Comparison of ENCODE assay signal across 20 cellular contexts in the genomic region with DNA sequence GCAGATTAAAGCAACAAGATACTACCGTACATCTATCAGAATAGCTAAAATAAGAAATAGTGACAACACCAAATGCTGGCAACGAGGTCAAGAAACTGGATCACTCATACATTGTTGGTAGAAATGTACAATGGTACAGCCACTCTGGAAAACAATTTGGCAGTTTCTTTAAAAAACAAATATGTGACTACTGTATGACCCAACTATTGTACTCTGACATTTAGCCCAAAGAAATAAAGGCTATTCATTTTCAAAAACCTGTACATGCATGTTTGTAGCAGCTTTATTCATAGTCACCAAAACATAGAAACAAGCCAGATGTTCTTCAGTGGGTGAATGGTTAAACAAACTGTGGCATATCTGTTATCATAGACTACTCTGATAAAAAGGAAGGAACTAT.
"Had no signal": no experiment of that assay in that cellular context is flagged by ENCODE, and none has a peak within 500 bp of the region (broad histone marks: within the 10 kb centered on the region; RNA-seq: fewer than 3 reads in every experiment).

No MANE protein-coding gene starts in this region.

- H3K4me3 ChIP-seq: coronary artery, esophagus squamous epithelium, hepatocyte, lower lobe of right lung, pancreas, spleen, thoracic aorta, upper lobe of left lung had no signal

- DNase-seq: activated CD4-positive, alpha-beta T cell treated with anti-CD3 and anti-CD28 coated beads for 36 hours; activated CD4-positive, alpha-beta T cell treated with anti-CD3 and anti-CD28 coated beads, Interleukin-2, amount 50 U/mL, for 48 hours; activated naive CD4-positive, alpha-beta T cell treated with Interleukin-2 at 50 U/mL for 16 hours; activated naive CD8-positive, alpha-beta T cell treated with anti-CD3 and anti-CD28 coated beads, Interleukin-2, amount 50 U/mL, for 24 hours; anterior cingulate cortex; brain microvascular endothelial cell; esophagus squamous epithelium; lower lobe of right lung; natural killer cell; pancreas; spleen; stimulated activated naive B cell treated with anti-CD40 and anti-IgM and Interleukin-4, amounts not matched to agents 10 μg/mL and 1 μg/mL and 100 μg/mL, for 72 hours; SW 1271; upper lobe of left lung had no signal

- H3K9me3 ChIP-seq: esophagus squamous epithelium, lower lobe of right lung, pancreas, spleen, thoracic aorta, upper lobe of left lung had no signal

- H3K36me3 ChIP-seq: brain microvascular endothelial cell, lower lobe of right lung, pancreas, thoracic aorta, upper lobe of left lung had no signal

- H3K4me3 Mint-ChIP-seq: activated CD4-positive, alpha-beta T cell treated with anti-CD3 and anti-CD28 coated beads for 36 hours; activated naive CD8-positive, alpha-beta T cell treated with anti-CD3 and anti-CD28 coated beads, Interleukin-2, amount 50 U/mL, for 24 hours; central memory CD8-positive, alpha-beta T cell; natural killer cell; stimulated activated naive B cell treated with anti-CD40 and anti-IgM and Interleukin-4, amounts not matched to agents 10 μg/mL and 1 μg/mL and 100 μg/mL, for 72 hours; T-helper 2 cell treated with Interferon-gamma antibody and Interleukin-4, amounts not matched to agents 5 μg/mL and 100 μg/mL, for 36 hours; WTC11 had no signal

- ATAC-seq: activated CD4-positive, alpha-beta T cell treated with anti-CD3 and anti-CD28 coated beads for 36 hours; activated naive CD8-positive, alpha-beta T cell treated with anti-CD3 and anti-CD28 coated beads, Interleukin-2, amount 50 U/mL, for 24 hours; lower lobe of right lung; natural killer cell; pancreas; stimulated activated naive B cell treated with anti-CD40 and anti-IgM and Interleukin-4, amounts not matched to agents 10 μg/mL and 1 μg/mL and 100 μg/mL, for 72 hours; WTC11 had no signal

- H3K9me3 Mint-ChIP-seq: activated naive CD8-positive, alpha-beta T cell treated with anti-CD3 and anti-CD28 coated beads, Interleukin-2, amount 50 U/mL, for 24 hours; central memory CD8-positive, alpha-beta T cell; natural killer cell; stimulated activated naive B cell treated with anti-CD40 and anti-IgM and Interleukin-4, amounts not matched to agents 10 μg/mL and 1 μg/mL and 100 μg/mL, for 72 hours; T-helper 2 cell treated with Interferon-gamma antibody and Interleukin-4, amounts not matched to agents 5 μg/mL and 100 μg/mL, for 36 hours; WTC11 had no signal

- H3K4me1 ChIP-seq: upper lobe of left lung had no signal

- H2AFZ ChIP-seq: hepatocyte had no signal

- H3K27ac ChIP-seq: brain microvascular endothelial cell, coronary artery, hepatocyte, lower lobe of right lung, spleen, thoracic aorta, upper lobe of left lung had no signal

- H3K4me1 Mint-ChIP-seq: WTC11 had no signal

- FAIRE-seq: pancreas had no signal

- H3K36me3 Mint-ChIP-seq: natural killer cell, WTC11 had no signal

- H3K4me2 ChIP-seq: hepatocyte had no signal

- H3K27ac Mint-ChIP-seq: activated CD4-positive, alpha-beta T cell treated with anti-CD3 and anti-CD28 coated beads for 36 hours; activated naive CD8-positive, alpha-beta T cell treated with anti-CD3 and anti-CD28 coated beads, Interleukin-2, amount 50 U/mL, for 24 hours; stimulated activated naive B cell treated with anti-CD40 and anti-IgM and Interleukin-4, amounts not matched to agents 10 μg/mL and 1 μg/mL and 100 μg/mL, for 72 hours; T-helper 2 cell treated with Interferon-gamma antibody and Interleukin-4, amounts not matched to agents 5 μg/mL and 100 μg/mL, for 36 hours; WTC11 had no signal

- H3K27me3 ChIP-seq: brain microvascular endothelial cell, esophagus squamous epithelium, hepatocyte, pancreas, spleen, upper lobe of left lung had no signal

- H3K27me3 Mint-ChIP-seq: activated CD4-positive, alpha-beta T cell treated with anti-CD3 and anti-CD28 coated beads for 36 hours; activated naive CD8-positive, alpha-beta T cell treated with anti-CD3 and anti-CD28 coated beads, Interleukin-2, amount 50 U/mL, for 24 hours; central memory CD8-positive, alpha-beta T cell; stimulated activated naive B cell treated with anti-CD40 and anti-IgM and Interleukin-4, amounts not matched to agents 10 μg/mL and 1 μg/mL and 100 μg/mL, for 72 hours had no signal
